Comparison of ENCODE assay signal across 18 cellular contexts in genomic region chr12:93518725-93519124, GRCh38. TPM values are rescaled to one million over a fixed set of nuclear protein-coding genes. Genes with fewer than 3 reads are reported as not detected.
DNase-seq lines count a peak whose midpoint lies in the region; ATAC-seq and TF ChIP-seq lines count a peak whose summit lies in the region.
"Had no signal": no experiment of that assay in that cellular context is flagged by ENCODE, and none has a peak within 500 bp of the region (broad histone marks: within the 10 kb centered on the region; RNA-seq: fewer than 3 reads in every experiment).

No MANE protein-coding gene starts in this region.

- no peak overlapping the region for H3K4me3 ChIP-seq in epithelial cell of esophagus (ENCODE audit: low read length)
- H3K4me3 ChIP-seq: PC-9 had no signal

- DNase-seq in EH (ENCODE audit: low read depth) (peak; percentile 55), NCI-H226 (peak; percentile 5), epithelial cell of esophagus (ENCODE audit: low read depth) (peak; percentile 18), non-pigmented ciliary epithelial cell (ENCODE audit: low read depth) (peak; percentile 41), dermis blood vessel endothelial cell (no peak), UCSD-AML1 (lab: John Stamatoyannopoulos, UW; ENCODE audit: unreplicated experiment) (no peak)
- DNase-seq: activated CD8-positive, alpha-beta T cell treated with anti-CD3 and anti-CD28 coated beads for 36 hours; activated T-cell treated with anti-CD3 and anti-CD28 coated beads, Interleukin-2, amount 50 U/mL, for 48 hours; DMS 273 treated with DMSO at 0.1 percent for 48 hours; head of caudate nucleus; MV-4-11; NCI-H2029 treated with DMSO at 0.1 percent for 48 hours; NCI-H524 treated with DMSO at 0.1 percent for 48 hours; PC-9; right cardiac atrium; WERI-Rb-1 had no signal

- no peak for TF ChIP-seq CTCF in epithelial cell of esophagus (IDR thresholded peaks at IDR 0.05; ENCODE audit: insufficient read depth, low read depth, low read length, missing control alignments)

- ATAC-seq in GM19467 (IDR thresholded peaks at IDR 0.05; ENCODE audit: unreplicated experiment), result no peak
- no peak for ATAC-seq in HG03196 (IDR thresholded peaks at IDR 0.05; ENCODE audit: unreplicated experiment)
- ATAC-seq: activated CD8-positive, alpha-beta T cell treated with anti-CD3 and anti-CD28 coated beads for 36 hours; right cardiac atrium had no signal

RNA-seq across cellular contexts. Expression of gene MRPL42, which starts 51.4 kb away (rescaled TPM):
- 61.4 and 88.6 TPM in 2 replicates for total RNA-seq in dermis blood vessel endothelial cell

RNA-seq across cellular contexts. Expression of gene SOCS2, which starts 53.8 kb away (rescaled TPM):
- total RNA-seq in dermis blood vessel endothelial cell, result 83.3 and 93.6 TPM in 2 replicates

Comparison
In these comparisons a context has a peak if more than half of its experiments do, and no peak if none do; other contexts are left out.
1. DNase-seq: peak in EH (single experiment), NCI-H226 (single experiment), epithelial cell of esophagus (single experiment) and non-pigmented ciliary epithelial cell (single experiment); none in dermis blood vessel endothelial cell (single experiment) and UCSD-AML1 (single experiment).